In genomic region chr18:14178691-14179196, GRCh38 we compare ENCODE assay signal across 8 cellular contexts. TPM values are rescaled to one million over a fixed set of nuclear protein-coding genes. Genes with fewer than 3 reads are reported as not detected.
DNase-seq lines count a peak whose midpoint lies in the region; ATAC-seq and TF ChIP-seq lines count a peak whose summit lies in the region.
"Not testable (repeated sequence)": the region's sequence is repeated elsewhere in the genome, so short reads cannot be mapped to it uniquely, and the experiment has no call there.

No MANE protein-coding gene starts in this region.

- H3K36me3 Mint-ChIP-seq in activated CD4-positive, alpha-beta T cell treated with anti-CD3 and anti-CD28 coated beads, Interleukin-2, amount 10 ng/mL, durations not matched to agents 7 days and 5 days (ENCODE audit: low read depth); chondrocyte (ENCODE audit: low read depth): not testable (repeated sequence)

- peak overlapping the region; percentile 80 for H3K4me3 Mint-ChIP-seq in activated CD4-positive, alpha-beta T cell treated with anti-CD3 and anti-CD28 coated beads, Interleukin-2, amount 10 ng/mL, durations not matched to agents 7 days and 5 days
- not testable (repeated sequence) for H3K4me3 Mint-ChIP-seq in chondrocyte (ENCODE audit: unreplicated experiment)

- TF ChIP-seq POLR2A in GM18951 (IDR thresholded peaks at IDR 0.05; ENCODE audit: extremely low read depth, insufficient read depth, insufficient read length) = peak; percentile 33

- CTCF ChIA-PET in activated CD4-positive, alpha-beta T cell treated with anti-CD3 and anti-CD28 coated beads, Interleukin-2, amount 10 ng/mL, durations not matched to agents 7 days and 5 days (lab: Charles Lee) = interaction anchor here (0.8 to 1.5 kb wide), 3 partner anchors 12 to 218 kb away, joined by 3 read pairs; no protein-coding TSS in a partner anchor

- not testable (repeated sequence) for H3K4me1 Mint-ChIP-seq in activated CD4-positive, alpha-beta T cell treated with anti-CD3 and anti-CD28 coated beads, Interleukin-2, amount 10 ng/mL, durations not matched to agents 7 days and 5 days; chondrocyte (ENCODE audit: low read depth)

- peak; percentile 94 for ATAC-seq in HG03097 (IDR thresholded peaks at IDR 0.05; ENCODE audit: low FRiP score, unreplicated experiment)

- not testable (repeated sequence) for TF ChIP-seq CTCF in chondrocyte (IDR thresholded peaks at IDR 0.05)

- POLR2A ChIA-PET in activated CD4-positive, alpha-beta T cell treated with anti-CD3 and anti-CD28 coated beads, Interleukin-2, amount 10 ng/mL, durations not matched to agents 7 days and 5 days (lab: Charles Lee) = not testable (repeated sequence)

- peak overlapping the region; percentile 87 for H3K27ac Mint-ChIP-seq in activated CD4-positive, alpha-beta T cell treated with anti-CD3 and anti-CD28 coated beads, Interleukin-2, amount 10 ng/mL, durations not matched to agents 7 days and 5 days
- H3K27ac Mint-ChIP-seq in chondrocyte (ENCODE audit: unreplicated experiment) = not testable (repeated sequence)

- not testable (repeated sequence) for H3K9me3 Mint-ChIP-seq in activated CD4-positive, alpha-beta T cell treated with anti-CD3 and anti-CD28 coated beads, Interleukin-2, amount 10 ng/mL, durations not matched to agents 7 days and 5 days; chondrocyte (ENCODE audit: low read depth)

- not testable (repeated sequence) for H3K27me3 Mint-ChIP-seq in activated CD4-positive, alpha-beta T cell treated with anti-CD3 and anti-CD28 coated beads, Interleukin-2, amount 10 ng/mL, durations not matched to agents 7 days and 5 days; chondrocyte (ENCODE audit: low read depth)

- peak; percentile 75 for DNase-seq in Ammon's horn (ENCODE audit: low spot score)
- peak; percentile 69 for DNase-seq in NCI-H226
- DNase-seq in activated CD4-positive, alpha-beta T cell treated with anti-CD3 and anti-CD28 coated beads, Interleukin-2, amount 10 ng/mL, durations not matched to agents 7 days and 5 days = peak; percentile 79
- peak; percentile 85 for DNase-seq in chondrocyte (ENCODE audit: low spot score)
- DNase-seq in kidney tubule cell (ENCODE audit: low spot score) = peak; percentile 90
- DNase-seq in stimulated activated CD4-positive, alpha-beta T cell treated with anti-CD3 and anti-CD28 coated beads, Interleukin-2, amount 100 ng/mL, for 4 hours (ENCODE audit: low read depth) = peak; percentile 61

- in situ Hi-C loops in GM18951 (cut with MboI; ENCODE audit: low sequenced_read_pairs, unreplicated experiment) = not testable (repeated sequence)

RNA-seq across cellular contexts. Expression of gene ZNF519, which starts 46.5 kb away (rescaled TPM):
- 10 to 100 TPM; 14.4 to 16.1 TPM for total RNA-seq in activated CD4-positive, alpha-beta T cell treated with anti-CD3 and anti-CD28 coated beads, Interleukin-2, amount 10 ng/mL, durations not matched to agents 7 days and 5 days
- 2.3 to 6.5 TPM (median 2.9 TPM) in 3 replicates for total RNA-seq in chondrocyte

Comparison
In these comparisons a context has a peak if more than half of its experiments do, and no peak if none do; other contexts are left out.
1. Peak in every context shown above with its lines: DNase-seq and ATAC-seq.